33 cellular contexts compared by ENCODE assay signal in the genomic region with DNA sequence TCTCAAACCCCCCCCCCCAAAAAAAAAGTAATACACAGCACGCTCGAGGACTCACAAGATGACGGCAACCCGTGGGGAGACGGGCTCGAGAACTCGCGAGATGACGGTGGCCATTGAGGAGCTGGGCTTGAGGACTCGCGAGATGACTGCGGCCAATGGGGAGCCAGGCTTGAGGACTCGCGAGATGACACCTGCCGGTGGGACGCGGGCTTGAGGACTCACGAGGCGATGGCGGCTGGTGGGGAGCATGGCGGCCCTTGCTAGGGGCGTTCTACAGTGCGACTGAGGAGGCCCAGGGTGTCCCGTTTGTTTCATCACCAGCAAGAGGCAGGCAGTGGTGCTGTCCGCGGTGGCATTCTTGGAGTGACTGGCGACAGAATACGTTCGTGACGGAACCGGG.
"Had no signal": no experiment of that assay in that cellular context is flagged by ENCODE, and none has a peak within 500 bp of the region (broad histone marks: within the 10 kb centered on the region; RNA-seq: fewer than 3 reads in every experiment).

No MANE protein-coding gene starts in this region.

- H3K4me1 ChIP-seq: adrenal gland, body of pancreas, esophagus muscularis mucosa, foreskin keratinocyte, gastrocnemius medialis had no signal

- H3K36me3 Mint-ChIP-seq: activated CD4-positive, alpha-beta memory T cell treated with anti-CD3 and anti-CD28 coated beads for 36 hours; activated CD8-positive, alpha-beta memory T cell treated with anti-CD3 and anti-CD28 coated beads, Interleukin-2, amount 10 ng/mL, durations not matched to agents 7 days and 5 days; activated naive CD4-positive, alpha-beta T cell treated with anti-CD3 and anti-CD28 coated beads, Interleukin-2, amount 50 U/mL, for 24 hours; activated naive CD8-positive, alpha-beta T cell treated with anti-CD3 and anti-CD28 coated beads for 36 hours had no signal

- H3K27me3 ChIP-seq: adrenal gland, body of pancreas, esophagus muscularis mucosa, foreskin keratinocyte, gastrocnemius medialis had no signal

- DNase-seq: activated CD4-positive, alpha-beta memory T cell treated with anti-CD3 and anti-CD28 coated beads for 36 hours; activated CD4-positive, alpha-beta T cell treated with anti-CD3 and anti-CD28 coated beads for 36 hours; activated CD4-positive, alpha-beta T cell treated with anti-CD3 and anti-CD28 coated beads, Interleukin-2, amount 10 ng/mL, durations not matched to agents 24 days and 14 days; activated CD4-positive, CD25-positive, alpha-beta regulatory T cell; activated CD4-positive, CD25-positive, alpha-beta regulatory T cell treated with anti-CD3 and anti-CD28 coated beads, Interleukin-2, amount 50 U/mL, for 72 hours; activated CD8-positive, alpha-beta memory T cell treated with anti-CD3 and anti-CD28 coated beads, Interleukin-2, amount 10 ng/mL, durations not matched to agents 7 days and 5 days; activated CD8-positive, alpha-beta memory T cell treated with anti-CD3 and anti-CD28 coated beads, Interleukin-2, amount 50 U/mL, for 4 hours; activated CD8-positive, alpha-beta T cell treated with anti-CD3 and anti-CD28 coated beads, Interleukin-2, amount 10 ng/mL, durations not matched to agents 7 days and 5 days; activated effector memory CD4-positive, alpha-beta T cell treated with anti-CD3 and anti-CD28 coated beads, Interleukin-2, amount 50 U/mL, for 16 hours; activated naive CD4-positive, alpha-beta T cell treated with anti-CD3 and anti-CD28 coated beads for 36 hours; activated naive CD8-positive, alpha-beta T cell treated with anti-CD3 and anti-CD28 coated beads for 36 hours; activated naive CD8-positive, alpha-beta T cell treated with anti-CD3 and anti-CD28 coated beads, Interleukin-2, amount 50 U/mL, for 24 hours; activated T-cell treated with anti-CD3 and anti-CD28 coated beads, Interleukin-2, amount 50 U/mL, for 1 hour; activated T-cell treated with anti-CD3 and anti-CD28 coated beads, Interleukin-2, amount 50 U/mL, for 48 hours; adrenal gland; amygdala; aorta; body of pancreas; caudate nucleus; cortex of kidney; dermis blood vessel endothelial cell; effector CD4-positive, alpha-beta T cell; effector memory CD8-positive, alpha-beta T cell; erythroblast; foreskin keratinocyte; gastrocnemius medialis; glutamatergic neuron; T-helper 2 cell had no signal

- H3K4me3 ChIP-seq: adrenal gland, body of pancreas, esophagus muscularis mucosa, gastrocnemius medialis had no signal

- H3K9me3 ChIP-seq: adrenal gland, body of pancreas, esophagus muscularis mucosa, gastrocnemius medialis had no signal

- ATAC-seq: activated CD4-positive, alpha-beta T cell treated with anti-CD3 and anti-CD28 coated beads for 36 hours; activated CD8-positive, alpha-beta memory T cell treated with anti-CD3 and anti-CD28 coated beads, Interleukin-2, amount 10 ng/mL, durations not matched to agents 7 days and 5 days; activated CD8-positive, alpha-beta T cell treated with anti-CD3 and anti-CD28 coated beads, Interleukin-2, amount 10 ng/mL, durations not matched to agents 7 days and 5 days; activated naive CD8-positive, alpha-beta T cell treated with anti-CD3 and anti-CD28 coated beads, Interleukin-2, amount 50 U/mL, for 24 hours; body of pancreas; effector memory CD8-positive, alpha-beta T cell; foreskin keratinocyte; gastrocnemius medialis had no signal

- H3K9me3 Mint-ChIP-seq: activated CD4-positive, alpha-beta T cell treated with anti-CD3 and anti-CD28 coated beads, Interleukin-2, amount 10 ng/mL, durations not matched to agents 24 days and 14 days; activated naive CD4-positive, alpha-beta T cell treated with anti-CD3 and anti-CD28 coated beads, Interleukin-2, amount 50 U/mL, for 24 hours; activated naive CD8-positive, alpha-beta T cell treated with anti-CD3 and anti-CD28 coated beads, Interleukin-2, amount 50 U/mL, for 24 hours; activated T-helper 1 cell treated with anti-CD3 and anti-CD28 coated beads, Interleukin-12 subunit alpha, Interleukin-12 subunit beta, Interleukin-2, Interleukin-4 antibody, amounts not matched to agents 30 ng/mL and 10 ng/mL and 1 ng/mL, durations not matched to agents 14 hours and 24 hours and 36 hours; activated T-helper 2 cell treated with anti-CD3 and anti-CD28 coated beads, Interferon-gamma antibody, Interleukin-2, Interleukin-4, amounts not matched to agents 10 μg/mL and 5 μg/mL and 100 μg/mL, durations not matched to agents 14 hours and 24 hours and 36 hours; effector memory CD8-positive, alpha-beta T cell had no signal

- H3K27ac ChIP-seq: adrenal gland, body of pancreas, esophagus muscularis mucosa, foreskin keratinocyte, gastrocnemius medialis had no signal

- H3K4me3 Mint-ChIP-seq: activated CD4-positive, alpha-beta memory T cell treated with anti-CD3 and anti-CD28 coated beads for 36 hours; activated CD4-positive, alpha-beta T cell treated with anti-CD3 and anti-CD28 coated beads for 36 hours; activated CD4-positive, alpha-beta T cell treated with anti-CD3 and anti-CD28 coated beads, Interleukin-2, amount 10 ng/mL, durations not matched to agents 24 days and 14 days; activated CD8-positive, alpha-beta memory T cell treated with anti-CD3 and anti-CD28 coated beads, Interleukin-2, amount 10 ng/mL, durations not matched to agents 7 days and 5 days; activated CD8-positive, alpha-beta T cell treated with anti-CD3 and anti-CD28 coated beads, Interleukin-2, amount 10 ng/mL, durations not matched to agents 7 days and 5 days; activated naive CD4-positive, alpha-beta T cell treated with anti-CD3 and anti-CD28 coated beads for 36 hours; activated naive CD4-positive, alpha-beta T cell treated with anti-CD3 and anti-CD28 coated beads, Interleukin-2, amount 50 U/mL, for 24 hours; activated naive CD8-positive, alpha-beta T cell treated with anti-CD3 and anti-CD28 coated beads for 36 hours; activated naive CD8-positive, alpha-beta T cell treated with anti-CD3 and anti-CD28 coated beads, Interleukin-2, amount 50 U/mL, for 24 hours; activated T-helper 1 cell treated with anti-CD3 and anti-CD28 coated beads, Interleukin-12 subunit alpha, Interleukin-12 subunit beta, Interleukin-2, Interleukin-4 antibody, amounts not matched to agents 30 ng/mL and 10 ng/mL and 1 ng/mL, durations not matched to agents 14 hours and 24 hours and 36 hours; effector memory CD8-positive, alpha-beta T cell had no signal

- H3K36me3 ChIP-seq: adrenal gland, esophagus muscularis mucosa, gastrocnemius medialis had no signal

- H3K27ac Mint-ChIP-seq: activated CD4-positive, alpha-beta memory T cell treated with anti-CD3 and anti-CD28 coated beads for 36 hours; activated CD4-positive, alpha-beta T cell treated with anti-CD3 and anti-CD28 coated beads for 36 hours; activated CD4-positive, alpha-beta T cell treated with anti-CD3 and anti-CD28 coated beads, Interleukin-2, amount 10 ng/mL, durations not matched to agents 24 days and 14 days; activated CD8-positive, alpha-beta memory T cell treated with anti-CD3 and anti-CD28 coated beads, Interleukin-2, amount 10 ng/mL, durations not matched to agents 7 days and 5 days; activated CD8-positive, alpha-beta T cell treated with anti-CD3 and anti-CD28 coated beads, Interleukin-2, amount 10 ng/mL, durations not matched to agents 7 days and 5 days; activated naive CD4-positive, alpha-beta T cell treated with anti-CD3 and anti-CD28 coated beads for 36 hours; activated naive CD4-positive, alpha-beta T cell treated with anti-CD3 and anti-CD28 coated beads, Interleukin-2, amount 50 U/mL, for 24 hours; activated naive CD8-positive, alpha-beta T cell treated with anti-CD3 and anti-CD28 coated beads for 36 hours; activated naive CD8-positive, alpha-beta T cell treated with anti-CD3 and anti-CD28 coated beads, Interleukin-2, amount 50 U/mL, for 24 hours; activated T-helper 1 cell treated with anti-CD3 and anti-CD28 coated beads, Interleukin-12 subunit alpha, Interleukin-12 subunit beta, Interleukin-2, Interleukin-4 antibody, amounts not matched to agents 30 ng/mL and 10 ng/mL and 1 ng/mL, durations not matched to agents 14 hours and 24 hours and 36 hours; activated T-helper 2 cell treated with anti-CD3 and anti-CD28 coated beads, Interferon-gamma antibody, Interleukin-2, Interleukin-4, amounts not matched to agents 10 μg/mL and 5 μg/mL and 100 μg/mL, durations not matched to agents 14 hours and 24 hours and 36 hours; effector memory CD8-positive, alpha-beta T cell had no signal

- FAIRE-seq: colon had no signal

- H3K27me3 Mint-ChIP-seq: activated CD4-positive, alpha-beta memory T cell treated with anti-CD3 and anti-CD28 coated beads for 36 hours; activated CD4-positive, alpha-beta T cell treated with anti-CD3 and anti-CD28 coated beads for 36 hours; activated CD4-positive, alpha-beta T cell treated with anti-CD3 and anti-CD28 coated beads, Interleukin-2, amount 10 ng/mL, durations not matched to agents 24 days and 14 days; activated CD8-positive, alpha-beta memory T cell treated with anti-CD3 and anti-CD28 coated beads, Interleukin-2, amount 10 ng/mL, durations not matched to agents 7 days and 5 days; activated naive CD4-positive, alpha-beta T cell treated with anti-CD3 and anti-CD28 coated beads, Interleukin-2, amount 50 U/mL, for 24 hours; activated naive CD8-positive, alpha-beta T cell treated with anti-CD3 and anti-CD28 coated beads for 36 hours; activated naive CD8-positive, alpha-beta T cell treated with anti-CD3 and anti-CD28 coated beads, Interleukin-2, amount 50 U/mL, for 24 hours; effector memory CD8-positive, alpha-beta T cell had no signal

- H3K4me1 Mint-ChIP-seq: activated CD4-positive, alpha-beta T cell treated with anti-CD3 and anti-CD28 coated beads for 36 hours; activated CD4-positive, alpha-beta T cell treated with anti-CD3 and anti-CD28 coated beads, Interleukin-2, amount 10 ng/mL, durations not matched to agents 24 days and 14 days; activated CD8-positive, alpha-beta memory T cell treated with anti-CD3 and anti-CD28 coated beads, Interleukin-2, amount 10 ng/mL, durations not matched to agents 7 days and 5 days; activated naive CD4-positive, alpha-beta T cell treated with anti-CD3 and anti-CD28 coated beads, Interleukin-2, amount 50 U/mL, for 24 hours; activated naive CD8-positive, alpha-beta T cell treated with anti-CD3 and anti-CD28 coated beads for 36 hours; activated naive CD8-positive, alpha-beta T cell treated with anti-CD3 and anti-CD28 coated beads, Interleukin-2, amount 50 U/mL, for 24 hours had no signal
